30 cellular contexts compared by ENCODE assay signal in genomic region chr3:44130249-44130648, GRCh38.
DNase-seq lines count a peak whose midpoint lies in the region; ATAC-seq, FAIRE-seq and TF ChIP-seq lines count a peak whose summit lies in the region.
"Had no signal": no experiment of that assay in that cellular context is flagged by ENCODE, and none has a peak within 500 bp of the region (broad histone marks: within the 10 kb centered on the region; RNA-seq: fewer than 3 reads in every experiment).

No MANE protein-coding gene starts in this region.

- intact Hi-C loops in activated naive CD4-positive, alpha-beta T cell treated with anti-CD3 and anti-CD28 coated beads for 36 hours (cut with micrococcal nuclease): no loop called here
- intact Hi-C loops in GM12878 (cut with micrococcal nuclease; ENCODE audit: unreplicated experiment): no loop called here
- intact Hi-C loops in kidney (cut with DNase I): no loop called here

- H3K4me3 ChIP-seq in GM12878 (no peak overlapping the region), kidney (ENCODE audit: low read length in 2 of 2) (no peak overlapping the region)
- H3K4me3 ChIP-seq: mucosa of descending colon, psoas muscle, SJSA1, thyroid gland, vagina had no signal

- in situ Hi-C loops in GM12878 (cut with MboI) (no loop called here), KBM-7 (cut with MboI; ENCODE audit: low pct_unique_long_range_greater_than_20kb, low sequenced_read_pairs) (no loop called here)

- H3K9ac ChIP-seq in GM12878 (ENCODE audit: control insufficient read depth, insufficient read depth, low read length) (no peak overlapping the region), kidney (ENCODE audit: low read length in 2 of 2) (no peak overlapping the region)
- H3K9ac ChIP-seq: KMS-11 had no signal

- peak; percentile 10 for DNase-seq in activated naive CD4-positive, alpha-beta T cell treated with anti-CD3 and anti-CD28 coated beads for 36 hours
- DNase-seq in activated naive CD4-positive, alpha-beta T cell treated with anti-CD3 and anti-CD28 coated beads, Interleukin-2, amount 50 U/mL, for 16 hours: no peak
- DNase-seq in GM12878 (ENCODE audit: low read depth, low spot score) (no peak), kidney (no peak), KBM-7 (no peak)
- DNase-seq: activated effector memory CD4-positive, alpha-beta T cell treated with Interleukin-2 at 50 U/mL for 16 hours; CD8-positive, alpha-beta T cell; immature natural killer cell; mammary epithelial cell; mucosa of descending colon; natural killer cell; NCI-H1436 treated with DMSO at 0.1 percent for 48 hours; NCI-H2107; NCI-H774; occipital lobe; psoas muscle; stimulated activated CD8-positive, alpha-beta memory T cell treated with anti-CD3 and anti-CD28 coated beads, Interleukin-4, amount 100 ng/mL, for 48 hours; T1000; thyroid gland; WERI-Rb-1 had no signal

- no peaks in the 10 kb centered on the region for H3K36me3 Mint-ChIP-seq in activated naive CD4-positive, alpha-beta T cell treated with anti-CD3 and anti-CD28 coated beads for 36 hours (ENCODE audit: low read depth)
- H3K36me3 Mint-ChIP-seq: CD8-positive, alpha-beta T cell; immature natural killer cell; natural killer cell had no signal

- RAD21 ChIA-PET in GM12878 (lab: Charles Lee; ENCODE audit: unreplicated experiment): interaction anchor here (1.1 to 1.3 kb wide), 3 partner anchors 52 to 275 kb away, joined by 3 to 6 read pairs (median 4); no protein-coding TSS in a partner anchor

- H2AFZ ChIP-seq in GM12878 (ENCODE audit: control insufficient read depth, low read depth, low read length): no peak overlapping the region

- H3K27me3 ChIP-seq in GM12878 (replicated peaks in 1 of 2; ENCODE audit: control insufficient read depth in 2 of 2, insufficient read depth in 2 of 2, low read length in 1 of 2): no peaks in the 10 kb centered on the region; a peak in 1 of 4 replicates
- H3K27me3 ChIP-seq: SJSA1, thyroid gland, vagina had no signal

- H3K27ac Mint-ChIP-seq in activated naive CD4-positive, alpha-beta T cell treated with anti-CD3 and anti-CD28 coated beads for 36 hours: no peak overlapping the region
- H3K27ac Mint-ChIP-seq: B cell; CD8-positive, alpha-beta T cell; immature natural killer cell; natural killer cell had no signal

- H3K9me3 ChIP-seq in GM12878 (replicated peaks; ENCODE audit: control insufficient read depth, insufficient read depth, low read length) (no peaks in the 10 kb centered on the region), kidney (ENCODE audit: control insufficient read depth in 1 of 2, low read length in 2 of 2) (no peaks in the 10 kb centered on the region)
- H3K9me3 ChIP-seq: mucosa of descending colon, psoas muscle, SJSA1, thyroid gland, vagina had no signal

- no peaks in the 10 kb centered on the region for H4K20me1 ChIP-seq in GM12878 (ENCODE audit: control insufficient read depth, insufficient read depth)

- no peak for FAIRE-seq in GM12878 (lab: Jason Lieb, UNC)
- no peak for FAIRE-seq in kidney (lab: Jason Lieb, UNC)

- no peak for TF ChIP-seq RAD21 in GM12878 (IDR thresholded peaks at IDR 0.05; ENCODE audit: insufficient read depth, low read depth, low read length)

- 29% methylated on average over 4 of the region's 4 CpGs for WGBS in GM12878 (ENCODE audit: insufficient coverage, insufficient replicate concordance, low lambda C conversion rate, missing lambda C conversion rate)

- no peak overlapping the region for H3K4me3 Mint-ChIP-seq in activated naive CD4-positive, alpha-beta T cell treated with anti-CD3 and anti-CD28 coated beads for 36 hours
- H3K4me3 Mint-ChIP-seq: B cell; CD8-positive, alpha-beta T cell; central memory CD8-positive, alpha-beta T cell; immature natural killer cell; natural killer cell had no signal

- no peak overlapping the region for H3K4me2 ChIP-seq in GM12878 (ENCODE audit: control insufficient read depth, insufficient read depth)
- H3K4me2 ChIP-seq: KMS-11 had no signal

- SMC1A ChIA-PET in GM12878 (lab: Charles Lee; ENCODE audit: uncharacterized antibody, unreplicated experiment): interaction anchor here (1.0 to 2.2 kb wide), 3 partner anchors 27 to 204 kb away, joined by 3 to 5 read pairs (median 3); no protein-coding TSS in a partner anchor

- H3K4me1 Mint-ChIP-seq in activated naive CD4-positive, alpha-beta T cell treated with anti-CD3 and anti-CD28 coated beads for 36 hours (ENCODE audit: low read depth): peaks cover 5% of the 10 kb centered on the region
- H3K4me1 Mint-ChIP-seq: central memory CD8-positive, alpha-beta T cell; natural killer cell had no signal

- ATAC-seq in GM19372 (IDR thresholded peaks at IDR 0.05; ENCODE audit: low read depth, unreplicated experiment) (peak; percentile 67), HG03095 (IDR thresholded peaks at IDR 0.05; ENCODE audit: unreplicated experiment) (peak; percentile 73), GM12878 (peak; percentile 68), HG03139 (IDR thresholded peaks at IDR 0.05; ENCODE audit: unreplicated experiment) (no peak)
- ATAC-seq: CD8-positive, alpha-beta T cell; mucosa of descending colon; natural killer cell; psoas muscle; sciatic nerve had no signal

- TF ChIP-seq EP300 in GM12878 (IDR thresholded peaks at IDR 0.05; ENCODE audit: borderline replicate concordance in 1 of 2, control insufficient read depth in 1 of 2, low read depth in 2 of 2, low read length in 2 of 2): no peak

- no TSS peak for BruUV-seq in GM12878 (replicated peaks; lab: Mats Ljungman, UMichigan)

- no peaks in the 10 kb centered on the region for H3K9me3 Mint-ChIP-seq in activated naive CD4-positive, alpha-beta T cell treated with anti-CD3 and anti-CD28 coated beads for 36 hours
- H3K9me3 Mint-ChIP-seq: CD8-positive, alpha-beta T cell; central memory CD8-positive, alpha-beta T cell; immature natural killer cell; natural killer cell had no signal

- POLR2A ChIA-PET in GM12878 (lab: Charles Lee): no interaction called here

- H3K27me3 Mint-ChIP-seq in activated naive CD4-positive, alpha-beta T cell treated with anti-CD3 and anti-CD28 coated beads for 36 hours (ENCODE audit: low read depth): peaks cover 9% of the 10 kb centered on the region

- CTCF ChIA-PET in activated naive CD4-positive, alpha-beta T cell treated with anti-CD3 and anti-CD28 coated beads for 36 hours (lab: Charles Lee): interaction anchor here (1.5 kb wide), 1 partner anchor 15 kb away, joined by 3 read pairs; no protein-coding TSS in a partner anchor
- CTCF ChIA-PET in GM12878 (lab: Yijun Ruan, JAX): interaction anchor here (0.7 to 1.8 kb wide), 4 partner anchors 16 to 251 kb away, joined by 3 to 6 read pairs (median 4); no protein-coding TSS in a partner anchor

- H3K79me2 ChIP-seq in GM12878 (ENCODE audit: control insufficient read depth, insufficient read depth, low read length): no peaks in the 10 kb centered on the region

- H3K4me1 ChIP-seq in GM12878 (ENCODE audit: control insufficient read depth, insufficient read depth, low read length) (0 out of 2 replicates have a peak, but pooled peaks cover 5% of the 10 kb centered on the region), kidney (ENCODE audit: control insufficient read depth in 1 of 2, insufficient read depth in 1 of 2, low read depth in 1 of 2, low read length in 2 of 2) (no peaks in the 10 kb centered on the region)
- H3K4me1 ChIP-seq: psoas muscle, SJSA1, vagina had no signal

- TF ChIP-seq CTCF in GM12878 (IDR thresholded peaks at IDR 0.05 in 2 of 3, conservative IDR thresholded peaks at IDR 0.05 in 1 of 3; ENCODE audit: control insufficient read depth in 2 of 3, extremely low read depth in 1 of 3, insufficient read depth in 1 of 3, low read depth in 3 of 3, low read length in 3 of 3) (no peak), kidney (IDR thresholded peaks at IDR 0.05; ENCODE audit: borderline replicate concordance, extremely low read depth, insufficient read depth) (no peak)

- H3K27ac ChIP-seq in GM12878 (ENCODE audit: control insufficient read depth, insufficient read depth) (no peak overlapping the region), kidney (ENCODE audit: low read depth in 2 of 2, low read length in 2 of 2) (no peak overlapping the region)
- H3K27ac ChIP-seq: HL-60, KMS-11, psoas muscle, SJSA1, thyroid gland, vagina, WERI-Rb-1 had no signal

- no peaks in the 10 kb centered on the region for H3K36me3 ChIP-seq in GM12878 (ENCODE audit: control insufficient read depth in 2 of 2, insufficient read depth in 2 of 2, low read length in 1 of 2)
- H3K36me3 ChIP-seq in kidney (ENCODE audit: control insufficient read depth in 1 of 2, insufficient read depth in 2 of 2, low read length in 2 of 2): no peaks in the 10 kb centered on the region
- H3K36me3 ChIP-seq: SJSA1, thyroid gland, vagina, WERI-Rb-1 had no signal

- no peak for TF ChIP-seq POLR2A in GM12878 (IDR thresholded peaks at IDR 0.05; ENCODE audit: low read depth, low read length)

TF ChIP-seq in GM12878, 131 proteins besides CTCF, POLR2A, EP300 and RAD21 (continues in another document):
- TF ChIP-seq GATAD2B (conservative IDR thresholded peaks at IDR 0.05; ENCODE audit: low read depth) (no peak), SMAD5 (IDR thresholded peaks at IDR 0.05; ENCODE audit: low read depth) (no peak), FOS (IDR thresholded peaks at IDR 0.05; ENCODE audit: borderline replicate concordance, extremely low read depth, insufficient read length) (no peak), RUNX3 (IDR thresholded peaks at IDR 0.05; ENCODE audit: low read length) (0 out of 2 replicates have a peak, but pooled peaks have one; percentile 16), SREBF1 (IDR thresholded peaks at IDR 0.05; ENCODE audit: low read length) (no peak), ZBTB33 (IDR thresholded peaks at IDR 0.05) (no peak), GABPA (IDR thresholded peaks at IDR 0.05; ENCODE audit: low read depth) (0 out of 2 replicates have a peak, but pooled peaks have one; percentile 23)
